ENCODE assay signal across 7 cellular contexts in genomic region chr17:39617446-39618251, GRCh38. TPM values are rescaled to one million over a fixed set of nuclear protein-coding genes. Genes with fewer than 3 reads are reported as not detected.
DNase-seq lines count a peak whose midpoint lies in the region; ATAC-seq, FAIRE-seq and TF ChIP-seq lines count a peak whose summit lies in the region.

No MANE protein-coding gene starts in this region.

- POLR2A ChIA-PET in HepG2 (lab: Yijun Ruan, JAX) = interaction anchor here (1.3 to 1.7 kb wide), 3 partner anchors 78 to 288 kb away, joined by 3 to 5 read pairs (median 3); no protein-coding TSS in a partner anchor

- no peak overlapping the region for H3K9ac ChIP-seq in HepG2 (ENCODE audit: insufficient read depth, low read depth, low read length)

- peaks cover 27% of the 10 kb centered on the region for H3K4me1 ChIP-seq in HepG2 (ENCODE audit: insufficient read depth, low read length)

- peak; percentile 37 for ATAC-seq in central memory CD8-positive, alpha-beta T cell (replicated peaks; ENCODE audit: extremely low read depth, poor library complexity, severe bottlenecking)
- ATAC-seq in HepG2 = no peak
- ATAC-seq in GM19351 (IDR thresholded peaks at IDR 0.05; ENCODE audit: unreplicated experiment) = no peak

- H4K20me1 ChIP-seq in HepG2 (ENCODE audit: insufficient read depth, low read length) = no peaks in the 10 kb centered on the region

- no peak for TF ChIP-seq CTCF in GM13976 (IDR thresholded peaks at IDR 0.05; ENCODE audit: borderline replicate concordance, control extremely low read depth, extremely low read depth, insufficient read depth, missing control alignments)
- no peak for TF ChIP-seq CTCF in HepG2 (CRISPR knock-in tag; IDR thresholded peaks at IDR 0.05)

- DNase-seq in GM13976 (ENCODE audit: low spot score) (peak; percentile 61), NCI-H2107 treated with DMSO at 0.1 percent for 48 hours (lab: John Stamatoyannopoulos, UW; ENCODE audit: unreplicated experiment) (peak; percentile 76), HepG2 (ENCODE audit: low spot score) (no peak)
- DNase-seq in activated CD4-positive, CD25-positive, alpha-beta regulatory T cell (lab: John Stamatoyannopoulos, UW) = peak in 3 of 4 experiments; percentile 34 to 52 (median 40)
- DNase-seq in central memory CD8-positive, alpha-beta T cell (ENCODE audit: low spot score in 2 of 2) = no peak
- peak; percentile 25 for DNase-seq in stimulated activated CD8-positive, alpha-beta memory T cell treated with anti-CD3 and anti-CD28 coated beads, Interleukin-12 subunit alpha, Interleukin-12 subunit beta, amount 100 ng/mL, for 24 hours (ENCODE audit: extremely low read depth)

- intact Hi-C loops in HepG2 (cut with micrococcal nuclease; ENCODE audit: unreplicated experiment) = no loop called here

- peaks cover 25% of the 10 kb centered on the region for H3K4me1 Mint-ChIP-seq in central memory CD8-positive, alpha-beta T cell

- TF ChIP-seq EP300 in HepG2 (IDR thresholded peaks at IDR 0.05; ENCODE audit: low read depth in 2 of 2, low read length in 2 of 2) (no peak), HepG2 (CRISPR knock-in tag; IDR thresholded peaks at IDR 0.05; ENCODE audit: borderline replicate concordance) (no peak)

- CTCF ChIA-PET in HepG2 (lab: Yijun Ruan, JAX; ENCODE audit: low intra/inter-chr PET ratio, low total read pairs) = no interaction called here

- 6% methylated on average over 19 of the region's 79 CpGs for WGBS in HepG2 (ENCODE audit: low lambda C conversion rate)

- H3K27me3 Mint-ChIP-seq in central memory CD8-positive, alpha-beta T cell = peaks cover 24% of the 10 kb centered on the region

- peak overlapping the region; percentile 81 for H3K4me3 Mint-ChIP-seq in central memory CD8-positive, alpha-beta T cell

- TF ChIP-seq RAD21 in HepG2 (CRISPR knock-in tag; IDR thresholded peaks at IDR 0.05) = no peak

- H3K27ac ChIP-seq in HepG2 (ENCODE audit: extremely low read length, insufficient read depth, low read length) = no peak overlapping the region

- no peak for TF ChIP-seq POLR2A in HepG2 (IDR thresholded peaks at IDR 0.05; ENCODE audit: insufficient read depth in 1 of 2, low read depth in 2 of 2, low read length in 2 of 2)

- no peaks in the 10 kb centered on the region for H3K36me3 ChIP-seq in HepG2 (replicated peaks in 1 of 2; ENCODE audit: control insufficient read depth in 1 of 2, insufficient read depth in 2 of 2, low read length in 2 of 2)

- no TSS peak for BruUV-seq in HepG2 (replicated peaks; lab: Mats Ljungman, UMichigan)

- H3K9me3 ChIP-seq in HepG2 (ENCODE audit: low read length) = no peaks in the 10 kb centered on the region

- peak overlapping the region; percentile 57 to 70 (median 65); a peak in 4 of 6 replicates for H3K4me3 ChIP-seq in HepG2 (replicated peaks in 1 of 3; ENCODE audit: insufficient read depth in 1 of 3, low read depth in 2 of 3, low read length in 3 of 3)

- no peak overlapping the region for H2AFZ ChIP-seq in HepG2 (ENCODE audit: low read length)

- H3K9me3 Mint-ChIP-seq in central memory CD8-positive, alpha-beta T cell = no peaks in the 10 kb centered on the region

- in situ Hi-C loops in GM13976 (cut with MboI; ENCODE audit: low sequenced_read_pairs, unreplicated experiment) (no loop called here), HepG2 (cut with HindIII; ENCODE audit: extremely low pct_ligation_motif_present, low pct_unique_long_range_greater_than_20kb) (no loop called here)

- peak overlapping the region; percentile 92 for H3K4me2 ChIP-seq in HepG2 (ENCODE audit: low read depth, low read length)

- no peak overlapping the region for H3K27ac Mint-ChIP-seq in central memory CD8-positive, alpha-beta T cell (ENCODE audit: low read depth)

- H3K79me2 ChIP-seq in HepG2 (ENCODE audit: insufficient read depth, low read length) = no peaks in the 10 kb centered on the region

- H3K36me3 Mint-ChIP-seq in central memory CD8-positive, alpha-beta T cell (ENCODE audit: insufficient read depth) = peaks cover 6% of the 10 kb centered on the region

- peaks cover 8 to 62% of the 10 kb centered on the region in 2 experiments for H3K27me3 ChIP-seq in HepG2 (ENCODE audit: control insufficient read depth in 1 of 2, insufficient read depth in 2 of 2, low read length in 2 of 2)

- no peak for FAIRE-seq in HepG2 (lab: Jason Lieb, UNC)

RNA-seq across cellular contexts. Expression of gene PPP1R1B, which starts 9.1 kb away (rescaled TPM):
- total RNA-seq in HepG2 (2016; rRNA removed; fragmentation: Illumina TruSeq; extraction: Trizol) = not detected in 2 replicates
- not detected in 2 replicates for total RNA-seq in HepG2 (2016; cell fraction: cytosol; rRNA removed; fragmentation: Illumina TruSeq; extraction: Trizol; ENCODE audit: low read depth)
- total RNA-seq in HepG2 (2016; cell fraction: insoluble cytoplasmic fraction; rRNA removed; fragmentation: Illumina TruSeq; extraction: Trizol) = not detected in 2 replicates
- not detected in 2 replicates for total RNA-seq in HepG2 (2016; cell fraction: membrane; rRNA removed; fragmentation: Illumina TruSeq; extraction: Trizol)
- total RNA-seq in HepG2 (2016; cell fraction: nucleus; rRNA removed; fragmentation: Illumina TruSeq; extraction: Trizol) = not detected in 2 replicates
- polyA plus RNA-seq in HepG2 (2011; rRNA removed) = 0.08 and 0.18 TPM in 2 replicates
- 0.04 and 0.05 TPM in 2 replicates for polyA plus RNA-seq in HepG2 (2011; cell fraction: cytosol; rRNA removed)
- polyA plus RNA-seq in HepG2 (2011; cell fraction: nucleus; rRNA removed) = not detected in 2 replicates
- not detected in 2 replicates for polyA plus RNA-seq in HepG2 (2012)
- not detected in 2 replicates for polyA plus RNA-seq in HepG2 (2016; cell fraction: cytosol; fragmentation: Illumina TruSeq; extraction: Trizol; ENCODE audit: low read depth)
- polyA plus RNA-seq in HepG2 (2016; cell fraction: insoluble cytoplasmic fraction; fragmentation: Illumina TruSeq; extraction: Trizol; ENCODE audit: low read depth) = not detected in 2 replicates
- polyA plus RNA-seq in HepG2 (2016; cell fraction: membrane; fragmentation: Illumina TruSeq; extraction: Trizol; ENCODE audit: low read depth) = not detected in 2 replicates
- polyA plus RNA-seq in HepG2 (2016; cell fraction: nucleus; fragmentation: Illumina TruSeq; extraction: Trizol; ENCODE audit: insufficient read depth, low read depth) = not detected in 2 replicates
- not detected in 2 replicates for polyA minus RNA-seq in HepG2 (2011; rRNA and poly(A)+ RNA removed; ENCODE audit: low replicate concordance)
- polyA minus RNA-seq in HepG2 (2011; cell fraction: cytosol; rRNA and poly(A)+ RNA removed) = not detected in 2 replicates
- polyA minus RNA-seq in HepG2 (2011; cell fraction: nucleus; rRNA and poly(A)+ RNA removed) = not detected in 2 replicates

RNA-seq across cellular contexts. Expression of gene NEUROD2, which starts 9.9 kb away (rescaled TPM):
- total RNA-seq in HepG2 (2016; rRNA removed; fragmentation: Illumina TruSeq; extraction: Trizol) = not detected in 2 replicates
- total RNA-seq in HepG2 (2016; cell fraction: cytosol; rRNA removed; fragmentation: Illumina TruSeq; extraction: Trizol; ENCODE audit: low read depth) = not detected in 2 replicates
- not detected in 2 replicates for total RNA-seq in HepG2 (2016; cell fraction: insoluble cytoplasmic fraction; rRNA removed; fragmentation: Illumina TruSeq; extraction: Trizol)
- not detected in 2 replicates for total RNA-seq in HepG2 (2016; cell fraction: membrane; rRNA removed; fragmentation: Illumina TruSeq; extraction: Trizol)
- not detected in 2 replicates for total RNA-seq in HepG2 (2016; cell fraction: nucleus; rRNA removed; fragmentation: Illumina TruSeq; extraction: Trizol)
- not detected in 2 replicates for polyA plus RNA-seq in HepG2 (2011; rRNA removed)
- not detected in 2 replicates for polyA plus RNA-seq in HepG2 (2011; cell fraction: cytosol; rRNA removed)
- polyA plus RNA-seq in HepG2 (2011; cell fraction: nucleus; rRNA removed) = not detected in 2 replicates
- polyA plus RNA-seq in HepG2 (2012) = not detected in 2 replicates
- polyA plus RNA-seq in HepG2 (2016; cell fraction: cytosol; fragmentation: Illumina TruSeq; extraction: Trizol; ENCODE audit: low read depth) = not detected in 2 replicates
- polyA plus RNA-seq in HepG2 (2016; cell fraction: insoluble cytoplasmic fraction; fragmentation: Illumina TruSeq; extraction: Trizol; ENCODE audit: low read depth) = not detected in 2 replicates
- not detected in 2 replicates for polyA plus RNA-seq in HepG2 (2016; cell fraction: membrane; fragmentation: Illumina TruSeq; extraction: Trizol; ENCODE audit: low read depth)
- polyA plus RNA-seq in HepG2 (2016; cell fraction: nucleus; fragmentation: Illumina TruSeq; extraction: Trizol; ENCODE audit: insufficient read depth, low read depth) = not detected in 2 replicates
- polyA minus RNA-seq in HepG2 (2011; rRNA and poly(A)+ RNA removed; ENCODE audit: low replicate concordance) = not detected in 2 replicates
- polyA minus RNA-seq in HepG2 (2011; cell fraction: cytosol; rRNA and poly(A)+ RNA removed) = not detected in 2 replicates
- polyA minus RNA-seq in HepG2 (2011; cell fraction: nucleus; rRNA and poly(A)+ RNA removed) = not detected in 2 replicates

RNA-seq across cellular contexts. Expression of gene STARD3, which starts 19.3 kb away (rescaled TPM):
- total RNA-seq in HepG2 (2016; rRNA removed; fragmentation: Illumina TruSeq; extraction: Trizol) = 17.2 and 34.6 TPM in 2 replicates
- 10.9 and 18.7 TPM in 2 replicates for total RNA-seq in HepG2 (2016; cell fraction: cytosol; rRNA removed; fragmentation: Illumina TruSeq; extraction: Trizol; ENCODE audit: low read depth)
- 16.7 and 36.4 TPM in 2 replicates for total RNA-seq in HepG2 (2016; cell fraction: insoluble cytoplasmic fraction; rRNA removed; fragmentation: Illumina TruSeq; extraction: Trizol)
- total RNA-seq in HepG2 (2016; cell fraction: membrane; rRNA removed; fragmentation: Illumina TruSeq; extraction: Trizol) = 28.2 and 28.3 TPM in 2 replicates
- 38.6 and 39.3 TPM in 2 replicates for total RNA-seq in HepG2 (2016; cell fraction: nucleus; rRNA removed; fragmentation: Illumina TruSeq; extraction: Trizol)
- 100 and 114 TPM in 2 replicates for polyA plus RNA-seq in HepG2 (2011; rRNA removed)
- 87.6 and 94.1 TPM in 2 replicates for polyA plus RNA-seq in HepG2 (2011; cell fraction: cytosol; rRNA removed)
- 583 and 640 TPM in 2 replicates for polyA plus RNA-seq in HepG2 (2011; cell fraction: nucleus; rRNA removed)
- 57.3 and 69.8 TPM in 2 replicates for polyA plus RNA-seq in HepG2 (2012)
- polyA plus RNA-seq in HepG2 (2016; cell fraction: cytosol; fragmentation: Illumina TruSeq; extraction: Trizol; ENCODE audit: low read depth) = 16.8 and 21.4 TPM in 2 replicates
- 23.0 and 23.7 TPM in 2 replicates for polyA plus RNA-seq in HepG2 (2016; cell fraction: insoluble cytoplasmic fraction; fragmentation: Illumina TruSeq; extraction: Trizol; ENCODE audit: low read depth)
- 28.2 and 28.4 TPM in 2 replicates for polyA plus RNA-seq in HepG2 (2016; cell fraction: membrane; fragmentation: Illumina TruSeq; extraction: Trizol; ENCODE audit: low read depth)
- polyA plus RNA-seq in HepG2 (2016; cell fraction: nucleus; fragmentation: Illumina TruSeq; extraction: Trizol; ENCODE audit: insufficient read depth, low read depth) = 96.9 and 102 TPM in 2 replicates
- 98.5 and 179 TPM in 2 replicates for polyA minus RNA-seq in HepG2 (2011; rRNA and poly(A)+ RNA removed; ENCODE audit: low replicate concordance)
- polyA minus RNA-seq in HepG2 (2011; cell fraction: cytosol; rRNA and poly(A)+ RNA removed) = 38.4 and 57.6 TPM in 2 replicates
- polyA minus RNA-seq in HepG2 (2011; cell fraction: nucleus; rRNA and poly(A)+ RNA removed) = 71.6 and 80.1 TPM in 2 replicates

RNA-seq across cellular contexts. Expression of gene TCAP, which starts 47.5 kb away (rescaled TPM):
- 0.14 and 0.24 TPM in 2 replicates for total RNA-seq in HepG2 (2016; rRNA removed; fragmentation: Illumina TruSeq; extraction: Trizol)
- total RNA-seq in HepG2 (2016; cell fraction: cytosol; rRNA removed; fragmentation: Illumina TruSeq; extraction: Trizol; ENCODE audit: low read depth) = not detected in 2 replicates
- 0.26 TPM in 1 of 2 replicates, not detected in the other for total RNA-seq in HepG2 (2016; cell fraction: insoluble cytoplasmic fraction; rRNA removed; fragmentation: Illumina TruSeq; extraction: Trizol)
- 0.06 TPM in 1 of 2 replicates, not detected in the other for total RNA-seq in HepG2 (2016; cell fraction: membrane; rRNA removed; fragmentation: Illumina TruSeq; extraction: Trizol)
- total RNA-seq in HepG2 (2016; cell fraction: nucleus; rRNA removed; fragmentation: Illumina TruSeq; extraction: Trizol) = 0.56 and 0.84 TPM in 2 replicates
- polyA plus RNA-seq in HepG2 (2011; rRNA removed) = 0.65 and 0.84 TPM in 2 replicates
- 0.15 and 0.35 TPM in 2 replicates for polyA plus RNA-seq in HepG2 (2011; cell fraction: cytosol; rRNA removed)
- 6.0 and 8.8 TPM in 2 replicates for polyA plus RNA-seq in HepG2 (2011; cell fraction: nucleus; rRNA removed)
- 0.43 and 2.1 TPM in 2 replicates for polyA plus RNA-seq in HepG2 (2012)
- not detected in 2 replicates for polyA plus RNA-seq in HepG2 (2016; cell fraction: cytosol; fragmentation: Illumina TruSeq; extraction: Trizol; ENCODE audit: low read depth)
- 0.19 TPM in 1 of 2 replicates, not detected in the other for polyA plus RNA-seq in HepG2 (2016; cell fraction: insoluble cytoplasmic fraction; fragmentation: Illumina TruSeq; extraction: Trizol; ENCODE audit: low read depth)
- not detected in 2 replicates for polyA plus RNA-seq in HepG2 (2016; cell fraction: membrane; fragmentation: Illumina TruSeq; extraction: Trizol; ENCODE audit: low read depth)
- 0.51 and 0.85 TPM in 2 replicates for polyA plus RNA-seq in HepG2 (2016; cell fraction: nucleus; fragmentation: Illumina TruSeq; extraction: Trizol; ENCODE audit: insufficient read depth, low read depth)
- polyA minus RNA-seq in HepG2 (2011; rRNA and poly(A)+ RNA removed; ENCODE audit: low replicate concordance) = 2.2 and 2.6 TPM in 2 replicates
- not detected in 2 replicates for polyA minus RNA-seq in HepG2 (2011; cell fraction: cytosol; rRNA and poly(A)+ RNA removed)
- polyA minus RNA-seq in HepG2 (2011; cell fraction: nucleus; rRNA and poly(A)+ RNA removed) = 3.0 and 4.0 TPM in 2 replicates

RNA-seq across cellular contexts. Expression of gene PNMT, which starts 50.6 kb away (rescaled TPM):
- not detected in 2 replicates for total RNA-seq in HepG2 (2016; rRNA removed; fragmentation: Illumina TruSeq; extraction: Trizol)
- total RNA-seq in HepG2 (2016; cell fraction: cytosol; rRNA removed; fragmentation: Illumina TruSeq; extraction: Trizol; ENCODE audit: low read depth) = not detected in 2 replicates
- total RNA-seq in HepG2 (2016; cell fraction: insoluble cytoplasmic fraction; rRNA removed; fragmentation: Illumina TruSeq; extraction: Trizol) = not detected in 2 replicates
- 0.17 TPM in 1 of 2 replicates, not detected in the other for total RNA-seq in HepG2 (2016; cell fraction: membrane; rRNA removed; fragmentation: Illumina TruSeq; extraction: Trizol)
- not detected in 2 replicates for total RNA-seq in HepG2 (2016; cell fraction: nucleus; rRNA removed; fragmentation: Illumina TruSeq; extraction: Trizol)
- polyA plus RNA-seq in HepG2 (2011; rRNA removed) = 0.22 and 0.25 TPM in 2 replicates
- polyA plus RNA-seq in HepG2 (2011; cell fraction: cytosol; rRNA removed) = 0.08 and 0.13 TPM in 2 replicates
- 0.56 and 0.71 TPM in 2 replicates for polyA plus RNA-seq in HepG2 (2011; cell fraction: nucleus; rRNA removed)
- 0.31 TPM in 1 of 2 replicates, not detected in the other for polyA plus RNA-seq in HepG2 (2012)
- polyA plus RNA-seq in HepG2 (2016; cell fraction: cytosol; fragmentation: Illumina TruSeq; extraction: Trizol; ENCODE audit: low read depth) = 0.11 TPM in 1 of 2 replicates, not detected in the other
- polyA plus RNA-seq in HepG2 (2016; cell fraction: insoluble cytoplasmic fraction; fragmentation: Illumina TruSeq; extraction: Trizol; ENCODE audit: low read depth) = not detected in 2 replicates
- 0.15 TPM in 1 of 2 replicates, not detected in the other for polyA plus RNA-seq in HepG2 (2016; cell fraction: membrane; fragmentation: Illumina TruSeq; extraction: Trizol; ENCODE audit: low read depth)
- not detected in 2 replicates for polyA plus RNA-seq in HepG2 (2016; cell fraction: nucleus; fragmentation: Illumina TruSeq; extraction: Trizol; ENCODE audit: insufficient read depth, low read depth)
- polyA minus RNA-seq in HepG2 (2011; rRNA and poly(A)+ RNA removed; ENCODE audit: low replicate concordance) = not detected in 2 replicates
- polyA minus RNA-seq in HepG2 (2011; cell fraction: cytosol; rRNA and poly(A)+ RNA removed) = not detected in 2 replicates
- polyA minus RNA-seq in HepG2 (2011; cell fraction: nucleus; rRNA and poly(A)+ RNA removed) = not detected in 2 replicates

Comparison
In these comparisons a context has a peak if more than half of its experiments do, and no peak if none do; other contexts are left out.
1. DNase-seq: peak in GM13976 (single experiment), NCI-H2107 treated with DMSO at 0.1 percent for 48 hours (single experiment), activated CD4-positive, CD25-positive, alpha-beta regulatory T cell (3 of 4) and stimulated activated CD8-positive, alpha-beta memory T cell treated with anti-CD3 and anti-CD28 coated beads, Interleukin-12 subunit alpha, Interleukin-12 subunit beta, amount 100 ng/mL, for 24 hours (single experiment); none in central memory CD8-positive, alpha-beta T cell (0 of 2) and HepG2 (single experiment).